Comparison of ENCODE assay signal across 20 cellular contexts in the genomic region with DNA sequence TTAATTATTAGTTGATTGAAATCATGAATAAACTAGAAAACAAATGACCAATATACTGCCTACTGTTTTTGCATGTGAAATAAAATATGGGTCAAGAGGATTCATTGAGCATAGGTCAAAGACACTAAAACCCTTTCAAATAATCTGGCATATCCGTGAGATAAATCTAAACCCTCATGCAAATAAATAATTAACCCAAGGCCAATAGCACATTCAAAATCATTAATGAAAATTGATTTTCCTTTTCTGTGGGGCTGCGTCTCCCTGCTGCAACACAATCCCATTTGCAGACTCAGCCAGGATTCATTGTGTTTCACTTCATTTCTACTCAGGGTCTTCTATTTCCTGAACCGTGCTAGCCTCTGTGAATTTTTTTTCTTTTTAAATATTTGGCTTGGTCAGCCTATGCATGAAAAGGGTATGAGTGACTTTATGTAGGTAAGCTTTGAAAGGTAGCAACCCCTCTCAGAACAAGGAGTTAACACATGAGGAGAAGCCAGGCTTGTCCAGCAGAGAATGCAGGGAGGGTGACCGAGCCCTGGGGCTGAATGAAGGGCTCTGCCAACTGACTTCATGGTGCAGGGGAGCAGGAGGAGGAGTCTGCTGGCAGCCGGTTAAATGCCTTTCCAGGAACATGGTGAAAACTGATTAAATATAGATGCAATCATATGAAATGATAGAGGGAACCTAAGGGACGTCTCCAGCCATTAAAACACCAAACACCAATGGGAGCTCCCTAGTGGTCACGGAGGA. TPM values are rescaled to one million over a fixed set of nuclear protein-coding genes. Genes with fewer than 3 reads are reported as not detected.
"Had no signal": no experiment of that assay in that cellular context is flagged by ENCODE, and none has a peak within 500 bp of the region (broad histone marks: within the 10 kb centered on the region; RNA-seq: fewer than 3 reads in every experiment).

No MANE protein-coding gene starts in this region.

- H3K9me3 Mint-ChIP-seq: activated CD8-positive, alpha-beta T cell treated with anti-CD3 and anti-CD28 coated beads for 36 hours; activated naive CD8-positive, alpha-beta T cell treated with anti-CD3 and anti-CD28 coated beads for 36 hours had no signal

- ATAC-seq: activated CD8-positive, alpha-beta T cell treated with anti-CD3 and anti-CD28 coated beads for 36 hours; activated T-cell treated with anti-CD3 and anti-CD28 coated beads, Interleukin-2, amount 50 U/mL, for 72 hours; naive thymus-derived CD4-positive, alpha-beta T cell had no signal

- H3K27ac ChIP-seq: colonic mucosa, stomach, vagina had no signal

- H3K36me3 ChIP-seq: colonic mucosa, stomach, vagina had no signal

- H3K36me3 Mint-ChIP-seq: activated naive CD8-positive, alpha-beta T cell treated with anti-CD3 and anti-CD28 coated beads for 36 hours; naive thymus-derived CD4-positive, alpha-beta T cell had no signal

- H3K4me1 Mint-ChIP-seq: activated naive CD8-positive, alpha-beta T cell treated with anti-CD3 and anti-CD28 coated beads for 36 hours had no signal

- H3K27me3 Mint-ChIP-seq: activated CD8-positive, alpha-beta T cell treated with anti-CD3 and anti-CD28 coated beads for 36 hours; activated naive CD8-positive, alpha-beta T cell treated with anti-CD3 and anti-CD28 coated beads for 36 hours had no signal

- H3K4me3 ChIP-seq: colonic mucosa, stomach, vagina had no signal

- H3K27ac Mint-ChIP-seq: activated CD8-positive, alpha-beta T cell treated with anti-CD3 and anti-CD28 coated beads for 36 hours; activated naive CD8-positive, alpha-beta T cell treated with anti-CD3 and anti-CD28 coated beads for 36 hours; activated T-cell treated with anti-CD3 and anti-CD28 coated beads, Interleukin-2, amount 50 U/mL, for 72 hours; naive thymus-derived CD4-positive, alpha-beta T cell had no signal

- H3K4me3 Mint-ChIP-seq: activated CD8-positive, alpha-beta T cell treated with anti-CD3 and anti-CD28 coated beads for 36 hours; activated naive CD8-positive, alpha-beta T cell treated with anti-CD3 and anti-CD28 coated beads for 36 hours; activated T-cell treated with anti-CD3 and anti-CD28 coated beads, Interleukin-2, amount 50 U/mL, for 72 hours; naive thymus-derived CD4-positive, alpha-beta T cell had no signal

- H3K4me1 ChIP-seq: colonic mucosa had no signal

- DNase-seq: activated CD4-positive, alpha-beta T cell treated with anti-CD3 and anti-CD28 coated beads for 4 hours; activated CD8-positive, alpha-beta memory T cell treated with anti-CD3 and anti-CD28 coated beads, Interleukin-2, amount 50 U/mL, for 4 hours; activated CD8-positive, alpha-beta T cell treated with anti-CD3 and anti-CD28 coated beads for 36 hours; activated gamma-delta T cell treated with Interleukin-2 at 50 U/mL for 16 hours; activated naive CD8-positive, alpha-beta T cell treated with anti-CD3 and anti-CD28 coated beads for 36 hours; activated T-cell treated with anti-CD3 and anti-CD28 coated beads, Interleukin-2, amount 50 U/mL, for 72 hours; caudate nucleus; colonic mucosa; effector CD8-positive, alpha-beta T cell; hippocampal formation; naive thymus-derived CD4-positive, alpha-beta T cell; stimulated activated CD4-positive, alpha-beta T cell treated with anti-CD3 and anti-CD28 coated beads, Interleukin-2, amount 100 ng/mL, for 48 hours; stomach; T-helper 1 cell had no signal

- H3K9me3 ChIP-seq: colonic mucosa, stomach, vagina had no signal

- H3K27me3 ChIP-seq: colonic mucosa, stomach, vagina had no signal

RNA-seq across cellular contexts. Expression of gene CTAGE1, which starts 10.3 kb away (rescaled TPM):
- total RNA-seq: activated CD8-positive, alpha-beta T cell treated with anti-CD3 and anti-CD28 coated beads for 36 hours; activated naive CD8-positive, alpha-beta T cell treated with anti-CD3 and anti-CD28 coated beads for 36 hours; activated T-cell treated with anti-CD3 and anti-CD28 coated beads, Interleukin-2, amount 50 U/mL, for 72 hours; colonic mucosa; kidney epithelial cell; lung microvascular endothelial cell; naive thymus-derived CD4-positive, alpha-beta T cell; posterior vena cava; stomach; vagina had no signal
- polyA plus RNA-seq: fibroblast of lung; naive thymus-derived CD4-positive, alpha-beta T cell; stomach; thymus had no signal
